In genomic region chr12:46773537-46773936, GRCh38 we compare ENCODE assay signal across 17 cellular contexts. TPM values are rescaled to one million over a fixed set of nuclear protein-coding genes. Genes with fewer than 3 reads are reported as not detected.
A peak's percentile ranks its signal among the peaks of the same experiment; 100 is the strongest.
DNase-seq lines count a peak whose midpoint lies in the region; ATAC-seq and TF ChIP-seq lines count a peak whose summit lies in the region.
"Had no signal": no experiment of that assay in that cellular context is flagged by ENCODE, and none has a peak within 500 bp of the region (broad histone marks: within the 10 kb centered on the region; RNA-seq: fewer than 3 reads in every experiment).

No MANE protein-coding gene starts in this region.

- no peak overlapping the region for H3K9ac ChIP-seq in PC-3 (ENCODE audit: low read length)

- peak; percentile 7; the same call in 1 of the 2 replicates for ATAC-seq in PC-3
- no peak for ATAC-seq in natural killer cell treated with Interleukin-12 subunit alpha and Interleukin-12 subunit beta and Interleukin-15 and Interleukin-18, amount 100 ng/mL, for 72 hours
- ATAC-seq: GM23338 had no signal

- peak overlapping the region; percentile 98 for H3K27ac Mint-ChIP-seq in chondrocyte (ENCODE audit: unreplicated experiment)
- H3K27ac Mint-ChIP-seq in osteocyte (ENCODE audit: unreplicated experiment), result peak overlapping the region; percentile 92
- H3K27ac Mint-ChIP-seq in natural killer cell treated with Interleukin-12 subunit alpha and Interleukin-12 subunit beta and Interleukin-15 and Interleukin-18, amount 100 ng/mL, for 72 hours, result no peak overlapping the region

- POLR2A ChIA-PET in PC-3 (lab: Charles Lee; ENCODE audit: unreplicated experiment), result no interaction called here

- intact Hi-C loops in PC-3 (cut with micrococcal nuclease), result loop anchor here (5.0 kb wide), 1 partner anchor 96 kb away; no protein-coding TSS in a partner anchor

- H2AFZ ChIP-seq in ACC112 (ENCODE audit: low read length, unreplicated experiment) (peak overlapping the region; percentile 28), PC-3 (ENCODE audit: low read length) (peak overlapping the region; percentile 20; the same call in 1 of the 2 replicates)
- H2AFZ ChIP-seq: GM23338 had no signal

- DNase-seq in PC-3, result no peak
- no peak for DNase-seq in chondrocyte (ENCODE audit: low spot score)
- no peak for DNase-seq in osteocyte (ENCODE audit: extremely low spot score, unreplicated experiment)
- DNase-seq in natural killer cell treated with Interleukin-12 subunit alpha and Interleukin-12 subunit beta and Interleukin-15 and Interleukin-18, amount 100 ng/mL, for 72 hours (ENCODE audit: low spot score), result no peak
- DNase-seq in mesenteric fat pad (ENCODE audit: low spot score), result no peak
- no peak for DNase-seq in activated CD4-positive, CD25-positive, alpha-beta regulatory T cell treated with anti-CD3 and anti-CD28 coated beads, Interleukin-2, amount 50 U/mL, for 72 hours
- no peak for DNase-seq in stimulated activated CD4-positive, alpha-beta T cell treated with anti-CD3 and anti-CD28 coated beads, Interleukin-12 subunit alpha, Interleukin-12 subunit beta, amount 100 ng/mL, for 4 hours
- DNase-seq: C1 segment of cervical spinal cord, DND-41, KBM-7, NCI-H1048, NCI-H1436 treated with DMSO at 0.1 percent for 48 hours, NCI-H2029 treated with DMSO at 0.1 percent for 48 hours, NCI-H2171 treated with DMSO at 0.1 percent for 48 hours, NCI-H774 had no signal

- H3K27me3 ChIP-seq in ACC112 (ENCODE audit: insufficient read depth, low read length) (no peaks in the 10 kb centered on the region), PC-3 (ENCODE audit: low read length) (no peaks in the 10 kb centered on the region)

- BruUV-seq in PC-3 (replicated peaks; lab: Mats Ljungman, UMichigan), result no TSS peak

- H3K27ac ChIP-seq in ACC112 (ENCODE audit: low read depth, low read length) (peak overlapping the region; percentile 79), PC-3 (ENCODE audit: low read length) (no peak overlapping the region)

- TF ChIP-seq CTCF in PC-3 (conservative IDR thresholded peaks at IDR 0.05; ENCODE audit: low read depth, low read length) (no peak), chondrocyte (IDR thresholded peaks at IDR 0.05) (no peak), osteocyte (IDR thresholded peaks at IDR 0.05) (no peak)

- no peaks in the 10 kb centered on the region for H3F3A ChIP-seq in PC-3 (ENCODE audit: low read length, unreplicated experiment)

- H3K9me3 Mint-ChIP-seq in chondrocyte (ENCODE audit: low read depth) (no peaks in the 10 kb centered on the region), osteocyte (ENCODE audit: unreplicated experiment) (no peaks in the 10 kb centered on the region)
- no peaks in the 10 kb centered on the region for H3K9me3 Mint-ChIP-seq in natural killer cell treated with Interleukin-12 subunit alpha and Interleukin-12 subunit beta and Interleukin-15 and Interleukin-18, amount 100 ng/mL, for 72 hours
- H3K9me3 Mint-ChIP-seq: GM23338 had no signal

- H3K79me2 ChIP-seq in ACC112 (ENCODE audit: control insufficient read depth, insufficient read depth, low read length, unreplicated experiment) (no peaks in the 10 kb centered on the region), PC-3 (ENCODE audit: low read length) (no peaks in the 10 kb centered on the region)

- H4K20me1 ChIP-seq in PC-3 (ENCODE audit: low read length), result no peaks in the 10 kb centered on the region

- H3K36me3 ChIP-seq in ACC112 (ENCODE audit: insufficient read depth, low read length) (no peaks in the 10 kb centered on the region), PC-3 (ENCODE audit: low read depth, low read length) (no peaks in the 10 kb centered on the region)

- no peaks in the 10 kb centered on the region for H3K9me3 ChIP-seq in PC-3 (ENCODE audit: low read length)

- H3K4me3 Mint-ChIP-seq in chondrocyte (ENCODE audit: unreplicated experiment) (no peak overlapping the region), osteocyte (ENCODE audit: unreplicated experiment) (peak overlapping the region; percentile 11)
- H3K4me3 Mint-ChIP-seq in natural killer cell treated with Interleukin-12 subunit alpha and Interleukin-12 subunit beta and Interleukin-15 and Interleukin-18, amount 100 ng/mL, for 72 hours, result no peak overlapping the region
- H3K4me3 Mint-ChIP-seq: GM23338 had no signal

- CTCF ChIA-PET in PC-3 (lab: Charles Lee), result no interaction called here

- H3K4me2 ChIP-seq in PC-3 (ENCODE audit: low read length), result peak overlapping the region; percentile 46
- H3K4me2 ChIP-seq: GM23338 had no signal

- H3K27me3 Mint-ChIP-seq in chondrocyte (ENCODE audit: low read depth) (no peaks in the 10 kb centered on the region), osteocyte (ENCODE audit: unreplicated experiment) (no peaks in the 10 kb centered on the region)
- peaks cover 5 to 13% of the 10 kb centered on the region in 2 donors for H3K27me3 Mint-ChIP-seq in natural killer cell treated with Interleukin-12 subunit alpha and Interleukin-12 subunit beta and Interleukin-15 and Interleukin-18, amount 100 ng/mL, for 72 hours

- no peaks in the 10 kb centered on the region for H3K36me3 Mint-ChIP-seq in chondrocyte (ENCODE audit: low read depth)
- H3K36me3 Mint-ChIP-seq in osteocyte (ENCODE audit: unreplicated experiment), result peaks cover 12% of the 10 kb centered on the region
- H3K36me3 Mint-ChIP-seq in natural killer cell treated with Interleukin-12 subunit alpha and Interleukin-12 subunit beta and Interleukin-15 and Interleukin-18, amount 100 ng/mL, for 72 hours, result no peaks in the 10 kb centered on the region

- H3K4me1 Mint-ChIP-seq in chondrocyte (ENCODE audit: low read depth) (peaks cover 69% of the 10 kb centered on the region), osteocyte (ENCODE audit: unreplicated experiment) (peaks cover 67% of the 10 kb centered on the region)
- no peaks in the 10 kb centered on the region for H3K4me1 Mint-ChIP-seq in natural killer cell treated with Interleukin-12 subunit alpha and Interleukin-12 subunit beta and Interleukin-15 and Interleukin-18, amount 100 ng/mL, for 72 hours (ENCODE audit: low read depth in 2 of 2)

- no peaks in the 10 kb centered on the region for H3K9me2 ChIP-seq in PC-3 (replicated peaks; ENCODE audit: low read length)

- H3K4me1 ChIP-seq in ACC112 (ENCODE audit: control insufficient read depth, insufficient read depth, low read length, unreplicated experiment) (peaks cover 55% of the 10 kb centered on the region), PC-3 (ENCODE audit: insufficient read depth, low read length) (peaks cover 38% of the 10 kb centered on the region)

- H3K4me3 ChIP-seq in ACC112 (ENCODE audit: low read depth, low read length) (peak overlapping the region; percentile 38; the same call in 1 of the 2 replicates), PC-3 (ENCODE audit: low read length) (no peak overlapping the region)
- H3K4me3 ChIP-seq: GM23338 had no signal

RNA-seq across cellular contexts. Expression of gene SLC38A4, which starts 52.3 kb away (rescaled TPM):
- not detected in 2 replicates for total RNA-seq in PC-3 (2014; rRNA removed)
- 10.0 to 19.7 TPM (median 11.3 TPM) in 3 replicates for total RNA-seq in chondrocyte
- 11.4 TPM in 2 replicates for total RNA-seq in osteocyte
- not detected for total RNA-seq in natural killer cell treated with Interleukin-12 subunit alpha and Interleukin-12 subunit beta and Interleukin-15 and Interleukin-18, amount 100 ng/mL, for 72 hours
- total RNA-seq in mesenteric fat pad, result 0.45 TPM

Comparison
In these comparisons a context has a peak if more than half of its experiments do, and no peak if none do; other contexts are left out.
1. H3K27ac Mint-ChIP-seq: peak in chondrocyte (single experiment) and osteocyte (single experiment); none in natural killer cell treated with Interleukin-12 subunit alpha and Interleukin-12 subunit beta and Interleukin-15 and Interleukin-18, amount 100 ng/mL, for 72 hours (0 of 2).